34 cellular contexts compared by ENCODE assay signal in genomic region chr11:31919175-31919574, GRCh38.
DNase-seq lines count a peak whose midpoint lies in the region; ATAC-seq, FAIRE-seq and TF ChIP-seq lines count a peak whose summit lies in the region.
"Had no signal": no experiment of that assay in that cellular context is flagged by ENCODE, and none has a peak within 500 bp of the region (broad histone marks: within the 10 kb centered on the region; RNA-seq: fewer than 3 reads in every experiment).

No MANE protein-coding gene starts in this region.

- WGBS in HepG2 (ENCODE audit: low lambda C conversion rate) = 17% methylated on average over 5 of the region's 5 CpGs
- WGBS in right lobe of liver (ENCODE audit: insufficient coverage, low coverage, low lambda C conversion rate, missing lambda C conversion rate) = 72% methylated on average over 4 of the region's 5 CpGs
- 48% methylated on average over 5 of the region's 5 CpGs for WGBS in A549 (ENCODE audit: missing lambda C conversion rate)
- WGBS in IMR-90 (ENCODE audit: extremely low coverage in 2 of 2, insufficient read length in 1 of 2), 2 experiments = no CpG with 5 or more reads among the region's 5 CpGs
- WGBS in K562 (ENCODE audit: insufficient coverage, low coverage, missing lambda C conversion rate) = 6% methylated on average over 5 of the region's 5 CpGs

- POLR2A ChIA-PET in HepG2 (lab: Yijun Ruan, JAX) (no interaction called here), A549 (lab: Yijun Ruan, JAX) (no interaction called here), IMR-90 (lab: Charles Lee; ENCODE audit: unreplicated experiment) (no interaction called here), K562 (lab: Yijun Ruan, JAX) (no interaction called here)

- no peak overlapping the region for H4K5ac ChIP-seq in IMR-90 (ENCODE audit: low read depth, low read length)

- no peak for TF ChIP-seq EP300 in HepG2 (IDR thresholded peaks at IDR 0.05; ENCODE audit: low read depth in 2 of 2, low read length in 2 of 2)
- no peak for TF ChIP-seq EP300 in HepG2 (CRISPR knock-in tag; IDR thresholded peaks at IDR 0.05; ENCODE audit: borderline replicate concordance)
- no peak for TF ChIP-seq EP300 in A549 (IDR thresholded peaks at IDR 0.05)
- TF ChIP-seq EP300 in K562 (IDR thresholded peaks at IDR 0.05; ENCODE audit: low read length) = no peak

- BruUV-seq in HepG2 (replicated peaks; lab: Mats Ljungman, UMichigan) (no TSS peak), IMR-90 (replicated peaks; lab: Mats Ljungman, UMichigan) (no TSS peak), K562 (replicated peaks; lab: Mats Ljungman, UMichigan) (no TSS peak)

- no peaks in the 10 kb centered on the region for H3K79me1 ChIP-seq in IMR-90 (ENCODE audit: low read depth in 1 of 2, low read length in 2 of 2)

- H2BK20ac ChIP-seq in IMR-90 (ENCODE audit: low read depth, low read length) = no peak overlapping the region

- H4K91ac ChIP-seq in IMR-90 (ENCODE audit: insufficient read depth, low read depth, low read length) = no peak overlapping the region

- no peak overlapping the region for H3K14ac ChIP-seq in IMR-90 (replicated peaks; ENCODE audit: low read depth, low read length)

- no peaks in the 10 kb centered on the region for H3K9me1 ChIP-seq in IMR-90 (ENCODE audit: insufficient read depth, low read length)
- H3K9me1 ChIP-seq in K562 (ENCODE audit: control insufficient read depth, insufficient read depth, low read length) = no peaks in the 10 kb centered on the region

- no peaks in the 10 kb centered on the region for H3K4me1 ChIP-seq in HepG2 (ENCODE audit: insufficient read depth, low read length)
- no peaks in the 10 kb centered on the region for H3K4me1 ChIP-seq in right lobe of liver
- no peaks in the 10 kb centered on the region for H3K4me1 ChIP-seq in A549
- no peaks in the 10 kb centered on the region for H3K4me1 ChIP-seq in IMR-90 (ENCODE audit: control insufficient read depth, insufficient read depth, low read length)
- no peaks in the 10 kb centered on the region for H3K4me1 ChIP-seq in K562 (replicated peaks in 1 of 2; ENCODE audit: control insufficient read depth in 2 of 2, insufficient read depth in 2 of 2, low read length in 2 of 2)
- H3K4me1 ChIP-seq: BE2C, Caco-2 had no signal

- ATAC-seq in HepG2 = no peak
- no peak for ATAC-seq in right lobe of liver
- ATAC-seq in A549 = no peak
- no peak for ATAC-seq in IMR-90 (ENCODE audit: low read depth)
- ATAC-seq in K562 = no peak
- ATAC-seq: CD8-positive, alpha-beta T cell had no signal

- intact Hi-C loops in HepG2 (cut with micrococcal nuclease; ENCODE audit: unreplicated experiment) (no loop called here), right lobe of liver (cut with DNase I) (no loop called here), IMR-90 (cut with micrococcal nuclease) (no loop called here), K562 (cut with micrococcal nuclease) (no loop called here)

- peaks cover 0 to 3% of the 10 kb centered on the region in 2 experiments; a peak in 1 of 5 replicates for H3K27me3 ChIP-seq in HepG2 (ENCODE audit: control insufficient read depth in 1 of 2, insufficient read depth in 2 of 2, low read length in 2 of 2)
- H3K27me3 ChIP-seq in right lobe of liver = no peaks in the 10 kb centered on the region
- H3K27me3 ChIP-seq in IMR-90 (ENCODE audit: control insufficient read depth, insufficient read depth, low read length) = no peaks in the 10 kb centered on the region; the same call in 1 of the 2 replicates
- no peaks in the 10 kb centered on the region; a peak in 2 of 5 replicates for H3K27me3 ChIP-seq in K562 (ENCODE audit: control insufficient read depth in 2 of 2, insufficient read depth in 2 of 2, low read length in 2 of 2)
- H3K27me3 ChIP-seq: BE2C; BLaER1; BLaER1 treated with 17β-estradiol and CSF1 and Interleukin-3, amounts not matched to agents 10 nM and 100 nM had no signal

- H2BK5ac ChIP-seq in IMR-90 (ENCODE audit: low read depth, low read length, poor library complexity, severe bottlenecking) = no peak overlapping the region

- H2BK120ac ChIP-seq in IMR-90 (ENCODE audit: low read depth, low read length) = no peak overlapping the region

- H4K8ac ChIP-seq in IMR-90 (ENCODE audit: low read depth in 2 of 2, low read length in 2 of 2) = no peak overlapping the region

- no peak overlapping the region for H3K4me3 ChIP-seq in HepG2 (replicated peaks in 1 of 3; ENCODE audit: insufficient read depth in 1 of 3, low read depth in 2 of 3, low read length in 3 of 3)
- no peak overlapping the region for H3K4me3 ChIP-seq in right lobe of liver
- H3K4me3 ChIP-seq in A549 = no peak overlapping the region
- no peak overlapping the region for H3K4me3 ChIP-seq in IMR-90 (ENCODE audit: insufficient read depth, low read depth, low read length)
- H3K4me3 ChIP-seq in K562 = no peak overlapping the region
- H3K4me3 ChIP-seq: BLaER1; BLaER1 treated with 17β-estradiol and CSF1 and Interleukin-3, amounts not matched to agents 10 nM and 100 nM had no signal

- no peaks in the 10 kb centered on the region for H3K9me3 ChIP-seq in HepG2 (ENCODE audit: low read length)
- no peaks in the 10 kb centered on the region for H3K9me3 ChIP-seq in right lobe of liver
- no peaks in the 10 kb centered on the region for H3K9me3 ChIP-seq in A549
- H3K9me3 ChIP-seq in IMR-90 (ENCODE audit: control insufficient read depth, insufficient read depth, low read length) = no peaks in the 10 kb centered on the region
- H3K9me3 ChIP-seq in K562 (replicated peaks; ENCODE audit: control insufficient read depth, insufficient read depth, low read depth, low read length) = no peaks in the 10 kb centered on the region
- H3K9me3 ChIP-seq: BE2C, Caco-2 had no signal

- H2BK15ac ChIP-seq in IMR-90 (ENCODE audit: low read depth, low read length) = no peak overlapping the region

- no peaks in the 10 kb centered on the region for H3K79me2 ChIP-seq in HepG2 (ENCODE audit: insufficient read depth, low read length)
- no peaks in the 10 kb centered on the region for H3K79me2 ChIP-seq in K562 (ENCODE audit: control insufficient read depth, insufficient read depth, low read length)

- no peak overlapping the region for H3K4ac ChIP-seq in IMR-90 (ENCODE audit: low read depth, low read length)

- no peak overlapping the region for H3K18ac ChIP-seq in IMR-90 (ENCODE audit: low read depth, low read length)

- H2AK5ac ChIP-seq in IMR-90 (ENCODE audit: low read depth, low read length) = no peak overlapping the region

- no peak overlapping the region for H3K56ac ChIP-seq in IMR-90 (ENCODE audit: extremely low read depth, insufficient read depth, low read length)

- FAIRE-seq in HepG2 (lab: Jason Lieb, UNC) = no peak
- no peak for FAIRE-seq in A549 (lab: Jason Lieb, UNC)
- no peak for FAIRE-seq in K562 (lab: Jason Lieb, UNC)
- FAIRE-seq: A204.1, D721Med had no signal

- no peak overlapping the region for H2AK9ac ChIP-seq in IMR-90 (replicated peaks; ENCODE audit: low read depth, low read length, poor library complexity)

- dilution Hi-C loops in IMR-90 (cut with HindIII; ENCODE audit: low sequenced_read_pairs, unreplicated experiment) = no loop called here

- TF ChIP-seq CTCF in HepG2 (CRISPR knock-in tag; IDR thresholded peaks at IDR 0.05) (no peak), right lobe of liver (IDR thresholded peaks at IDR 0.05) (no peak), A549 (IDR thresholded peaks at IDR 0.05) (no peak), IMR-90 (conservative IDR thresholded peaks at IDR 0.05; ENCODE audit: low read depth, low read length) (no peak), K562 (IDR thresholded peaks at IDR 0.05 in 2 of 3, conservative IDR thresholded peaks at IDR 0.05 in 1 of 3; ENCODE audit: insufficient read depth in 2 of 3, low read depth in 1 of 3, low read length in 3 of 3) (no peak)

- H3K23ac ChIP-seq in IMR-90 (ENCODE audit: low read depth, low read length) = no peak overlapping the region

- CTCF ChIA-PET in HepG2 (lab: Yijun Ruan, JAX; ENCODE audit: low intra/inter-chr PET ratio, low total read pairs) = no interaction called here
- CTCF ChIA-PET in A549 (lab: Yijun Ruan, JAX) = no interaction called here
- CTCF ChIA-PET in IMR-90 (lab: Yijun Ruan, JAX) = no interaction called here
- CTCF ChIA-PET in K562 (lab: Yijun Ruan, JAX; ENCODE audit: low intra/inter-chr PET ratio) = interaction anchor here (0.6 kb wide), 1 partner anchor 43 kb away, joined by 3 read pairs; no protein-coding TSS in a partner anchor

- in situ Hi-C loops in HepG2 (cut with HindIII; ENCODE audit: extremely low pct_ligation_motif_present, low pct_unique_long_range_greater_than_20kb) = no loop called here
- in situ Hi-C loops in IMR-90 (cut with MboI; ENCODE audit: low sequenced_read_pairs) = no loop called here
- in situ Hi-C loops in K562 (cut with MboI) = no loop called here

- TF ChIP-seq POLR2A in HepG2 (IDR thresholded peaks at IDR 0.05; ENCODE audit: insufficient read depth in 1 of 2, low read depth in 2 of 2, low read length in 2 of 2) (no peak), right lobe of liver (IDR thresholded peaks at IDR 0.05) (no peak), A549 (IDR thresholded peaks at IDR 0.05; ENCODE audit: low read length) (no peak), IMR-90 (IDR thresholded peaks at IDR 0.05; ENCODE audit: low read depth, low read length) (no peak), K562 (conservative IDR thresholded peaks at IDR 0.05) (no peak)

- TF ChIP-seq RAD21 in HepG2 (CRISPR knock-in tag; IDR thresholded peaks at IDR 0.05) (no peak), A549 (conservative IDR thresholded peaks at IDR 0.05 in 1 of 2, IDR thresholded peaks at IDR 0.05 in 1 of 2) (no peak), IMR-90 (IDR thresholded peaks at IDR 0.05; ENCODE audit: low read length) (no peak), K562 (CRISPR knock-in tag; conservative IDR thresholded peaks at IDR 0.05 in 1 of 2, IDR thresholded peaks at IDR 0.05 in 1 of 2) (no peak)

- H3K4me2 ChIP-seq in HepG2 (ENCODE audit: low read depth, low read length) = no peak overlapping the region
- no peak overlapping the region for H3K4me2 ChIP-seq in A549
- no peak overlapping the region for H3K4me2 ChIP-seq in IMR-90 (ENCODE audit: low read depth, low read length)
- H3K4me2 ChIP-seq in K562 (ENCODE audit: insufficient read depth, low read length) = no peak overlapping the region
- H3K4me2 ChIP-seq: BLaER1; BLaER1 treated with 17β-estradiol and CSF1 and Interleukin-3, amounts not matched to agents 10 nM and 100 nM had no signal

- H3K27ac ChIP-seq in HepG2 (ENCODE audit: extremely low read length, insufficient read depth, low read length) (no peak overlapping the region), right lobe of liver (no peak overlapping the region), A549 (no peak overlapping the region), IMR-90 (ENCODE audit: insufficient read depth, low read length) (no peak overlapping the region), K562 (ENCODE audit: extremely low read depth, low read depth, low read length) (no peak overlapping the region)
- H3K27ac ChIP-seq: 22Rv1; BLaER1; BLaER1 treated with 17β-estradiol and CSF1 and Interleukin-3, amounts not matched to agents 10 nM and 100 nM; C4-2B had no signal

- H3K9ac ChIP-seq in HepG2 (ENCODE audit: insufficient read depth, low read depth, low read length) (no peak overlapping the region), IMR-90 (ENCODE audit: low read depth, low read length) (no peak overlapping the region), K562 (ENCODE audit: insufficient read depth in 1 of 2, low read depth in 2 of 2, low read length in 2 of 2) (no peak overlapping the region)
- H3K9ac ChIP-seq: BLaER1; BLaER1 treated with 17β-estradiol and CSF1 and Interleukin-3, amounts not matched to agents 10 nM and 100 nM had no signal

- no peaks in the 10 kb centered on the region for H3K36me3 ChIP-seq in HepG2 (replicated peaks in 1 of 2; ENCODE audit: control insufficient read depth in 1 of 2, insufficient read depth in 2 of 2, low read length in 2 of 2)
- H3K36me3 ChIP-seq in right lobe of liver = no peaks in the 10 kb centered on the region
- no peaks in the 10 kb centered on the region for H3K36me3 ChIP-seq in IMR-90 (ENCODE audit: control insufficient read depth, insufficient read depth, low read length)
- H3K36me3 ChIP-seq in K562 (ENCODE audit: control insufficient read depth, insufficient read depth, low read length) = no peaks in the 10 kb centered on the region
- H3K36me3 ChIP-seq: BE2C; BLaER1; BLaER1 treated with 17β-estradiol and CSF1 and Interleukin-3, amounts not matched to agents 10 nM and 100 nM had no signal

- H2AFZ ChIP-seq in HepG2 (ENCODE audit: low read length) (no peak overlapping the region), IMR-90 (replicated peaks; ENCODE audit: low read length, poor library complexity) (no peak overlapping the region), K562 (ENCODE audit: low read depth, low read length) (no peak overlapping the region)

- DNase-seq in HepG2 (ENCODE audit: low spot score) = no peak
- no peak for DNase-seq in right lobe of liver
- DNase-seq in A549 (ENCODE audit: low read depth in 1 of 2, low spot score in 1 of 2) = no peak
- DNase-seq in IMR-90 = no peak
- DNase-seq in K562 (ENCODE audit: extremely low read depth in 1 of 4, low spot score in 3 of 4) = no peak
- no peak for DNase-seq in MV-4-11 (lab: John Stamatoyannopoulos, UW)
- DNase-seq in NCI-H526 treated with DMSO at 0.1 percent for 48 hours (lab: John Stamatoyannopoulos, UW) = no peak
- DNase-seq in D341Med (ENCODE audit: low spot score) = no peak
- DNase-seq: 8988T; ACHN; AML-193; BE2C; C1 segment of cervical spinal cord; Caco-2; Calu3; CD4-positive, alpha-beta memory T cell; CD4-positive, alpha-beta T cell; CD4-positive, CD25-positive, alpha-beta regulatory T cell; CD8-positive, alpha-beta memory T cell; CD8-positive, alpha-beta T cell; COR-L47; DMS 273 treated with DMSO at 0.1 percent for 48 hours; DMS153; DMS53; DMS79; DMS79 treated with DMSO at 0.1 percent for 48 hours; DND-41; EL had no signal

- H4K20me1 ChIP-seq in HepG2 (ENCODE audit: insufficient read depth, low read length) = no peaks in the 10 kb centered on the region
- H4K20me1 ChIP-seq in IMR-90 (ENCODE audit: insufficient read depth, low read length) = no peaks in the 10 kb centered on the region
- no peaks in the 10 kb centered on the region for H4K20me1 ChIP-seq in K562 (replicated peaks; ENCODE audit: control insufficient read depth, insufficient read depth, low read length)
- H4K20me1 ChIP-seq: BLaER1; BLaER1 treated with 17β-estradiol and CSF1 and Interleukin-3, amounts not matched to agents 10 nM and 100 nM had no signal

Comparison
In these comparisons a context has a peak if more than half of its experiments do, and no peak if none do; other contexts are left out.
1. Of the 241 proteins assayed by ChIP-seq in both HepG2 and K562: peak only in HepG2: none; only in K562: MAFG; in both: MAFF and MAFK; in neither: 238.